In the genomic region with DNA sequence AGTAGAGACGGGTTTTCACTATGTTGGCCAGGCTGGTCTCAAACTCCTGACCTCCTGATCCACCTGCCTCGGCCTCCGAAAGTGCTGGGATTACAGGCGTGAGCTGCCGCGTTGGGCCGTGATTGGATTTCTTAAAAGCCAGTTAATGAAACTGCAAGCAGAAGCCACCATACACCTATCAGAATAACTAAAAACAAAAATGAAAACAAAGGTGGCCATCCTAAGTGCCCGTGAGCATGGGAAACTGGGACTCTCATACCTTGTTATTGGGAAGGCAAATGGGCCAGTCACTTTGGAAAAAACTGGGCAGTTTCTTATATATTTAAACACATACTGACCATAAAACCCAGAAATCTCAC, we compare ENCODE assay signal across 14 cellular contexts. TPM values are rescaled to one million over a fixed set of nuclear protein-coding genes. Genes with fewer than 3 reads are reported as not detected.
DNase-seq lines count a peak whose midpoint lies in the region; ATAC-seq and TF ChIP-seq lines count a peak whose summit lies in the region.
"Had no signal": no experiment of that assay in that cellular context is flagged by ENCODE, and none has a peak within 500 bp of the region (broad histone marks: within the 10 kb centered on the region; RNA-seq: fewer than 3 reads in every experiment).

No MANE protein-coding gene starts in this region.

- H3K4me1 Mint-ChIP-seq in activated T-cell treated with anti-CD3 and anti-CD28 coated beads, Interleukin-2, amount 50 U/mL, for 24 hours (ENCODE audit: low read depth): peaks cover 11% of the 10 kb centered on the region
- peaks cover 17% of the 10 kb centered on the region for H3K4me1 Mint-ChIP-seq in dendritic cell treated with granulocyte-macrophage colony-stimulating factor and Interleukin-4, amounts not matched to agents 40 ng/mL and 50 ng/mL, for 4 days (ENCODE audit: low read depth)
- H3K4me1 Mint-ChIP-seq in stimulated activated naive B cell treated with anti-CD40 and anti-IgM and Interleukin-4, amounts not matched to agents 10 μg/mL and 1 μg/mL and 100 μg/mL, for 72 hours: peaks cover 23 to 71% of the 10 kb centered on the region in 2 donors
- H3K4me1 Mint-ChIP-seq: neural progenitor cell had no signal

- H3K9me3 ChIP-seq in OCI-LY1 (ENCODE audit: low read length): no peaks in the 10 kb centered on the region
- H3K9me3 ChIP-seq: vagina had no signal

- no peaks in the 10 kb centered on the region for H3K79me2 ChIP-seq in OCI-LY1 (ENCODE audit: insufficient read depth, low read length)

- H3K36me3 Mint-ChIP-seq in activated T-cell treated with anti-CD3 and anti-CD28 coated beads, Interleukin-2, amount 50 U/mL, for 24 hours (ENCODE audit: low read depth): no peaks in the 10 kb centered on the region
- H3K36me3 Mint-ChIP-seq in dendritic cell treated with granulocyte-macrophage colony-stimulating factor and Interleukin-4, amounts not matched to agents 40 ng/mL and 50 ng/mL, for 4 days (ENCODE audit: low read depth): no peaks in the 10 kb centered on the region
- H3K36me3 Mint-ChIP-seq in stimulated activated naive B cell treated with anti-CD40 and anti-IgM and Interleukin-4, amounts not matched to agents 10 μg/mL and 1 μg/mL and 100 μg/mL, for 72 hours: peaks cover 3 to 4% of the 10 kb centered on the region in 2 donors
- H3K36me3 Mint-ChIP-seq: neural progenitor cell had no signal

- H3K4me3 Mint-ChIP-seq in activated T-cell treated with anti-CD3 and anti-CD28 coated beads, Interleukin-2, amount 50 U/mL, for 24 hours: peak overlapping the region; percentile 79
- H3K4me3 Mint-ChIP-seq in dendritic cell treated with granulocyte-macrophage colony-stimulating factor and Interleukin-4, amounts not matched to agents 40 ng/mL and 50 ng/mL, for 4 days: peak overlapping the region; percentile 76
- peak overlapping the region; percentile 77 to 79 for H3K4me3 Mint-ChIP-seq in stimulated activated naive B cell treated with anti-CD40 and anti-IgM and Interleukin-4, amounts not matched to agents 10 μg/mL and 1 μg/mL and 100 μg/mL, for 72 hours
- H3K4me3 Mint-ChIP-seq: neural progenitor cell had no signal

- H3K9me2 ChIP-seq in OCI-LY1 (ENCODE audit: low read depth, low read length): no peaks in the 10 kb centered on the region

- no peak for ATAC-seq in stimulated activated naive B cell treated with anti-CD40 and anti-IgM and Interleukin-4, amounts not matched to agents 10 μg/mL and 1 μg/mL and 100 μg/mL, for 72 hours (replicated peaks)
- ATAC-seq in Right ventricle myocardium superior (ENCODE audit: poor library complexity) (no peak), HG03354 (IDR thresholded peaks at IDR 0.05; ENCODE audit: poor library complexity, severe bottlenecking, unreplicated experiment) (no peak)

- H3K27me3 ChIP-seq in OCI-LY1 (ENCODE audit: insufficient read depth, low read length): no peaks in the 10 kb centered on the region
- H3K27me3 ChIP-seq: neural progenitor cell, vagina had no signal

- H3K36me3 ChIP-seq in OCI-LY1 (ENCODE audit: insufficient read depth, low read length): no peaks in the 10 kb centered on the region
- H3K36me3 ChIP-seq: neural progenitor cell, vagina had no signal

- peak overlapping the region; percentile 96 for H3K27ac ChIP-seq in OCI-LY1 (ENCODE audit: low read depth, low read length, poor library complexity, severe bottlenecking)
- H3K27ac ChIP-seq: neural progenitor cell, vagina had no signal

- no peak for DNase-seq in activated T-cell treated with anti-CD3 and anti-CD28 coated beads, Interleukin-2, amount 50 U/mL, for 24 hours
- DNase-seq in activated T-cell treated with anti-CD3 and anti-CD28 coated beads for 4 hours: no peak
- no peak for DNase-seq in stimulated activated naive B cell treated with anti-CD40 and anti-IgM and Interleukin-4, amounts not matched to agents 10 μg/mL and 1 μg/mL and 100 μg/mL, for 72 hours
- DNase-seq in Right ventricle myocardium superior: no peak
- no peak for DNase-seq in HPDE6-E6E7 (ENCODE audit: extremely low spot score)
- DNase-seq: activated CD4-positive, alpha-beta T cell treated with anti-CD3 and anti-CD28 coated beads for 48 hours; aorta; DMS53; effector CD8-positive, alpha-beta T cell had no signal

- intact Hi-C loops in dendritic cell treated with granulocyte-macrophage colony-stimulating factor and Interleukin-4, amounts not matched to agents 40 ng/mL and 50 ng/mL, for 4 days (cut with micrococcal nuclease): loop anchor here (5.0 kb wide), 3 partner anchors 86 to 281 kb away; no protein-coding TSS in a partner anchor
- intact Hi-C loops in Right ventricle myocardium superior (cut with DNase I): loop anchor here (10.0 kb wide), 1 partner anchor 219 kb away; no protein-coding TSS in a partner anchor

- no peak for TF ChIP-seq CTCF in OCI-LY1 (IDR thresholded peaks at IDR 0.05; ENCODE audit: low read length)

- H3K4me2 ChIP-seq in OCI-LY1 (ENCODE audit: low read length): peak overlapping the region; percentile 62
- H3K4me2 ChIP-seq: neural progenitor cell had no signal

- H3K4me3 ChIP-seq in OCI-LY1 (ENCODE audit: low read depth, low read length, poor library complexity, severe bottlenecking): peak overlapping the region; percentile 48
- H3K4me3 ChIP-seq: neural progenitor cell, vagina had no signal

- H3K9ac ChIP-seq in OCI-LY1 (ENCODE audit: low read length): peak overlapping the region; percentile 54
- H3K9ac ChIP-seq: neural progenitor cell had no signal

- no peaks in the 10 kb centered on the region for H3F3A ChIP-seq in OCI-LY1 (ENCODE audit: insufficient read depth, low read length)

- no peak overlapping the region for H2AFZ ChIP-seq in OCI-LY1 (ENCODE audit: low read length)
- H2AFZ ChIP-seq: neural progenitor cell had no signal

- H3K9me3 Mint-ChIP-seq in activated T-cell treated with anti-CD3 and anti-CD28 coated beads, Interleukin-2, amount 50 U/mL, for 24 hours: no peaks in the 10 kb centered on the region
- no peaks in the 10 kb centered on the region for H3K9me3 Mint-ChIP-seq in dendritic cell treated with granulocyte-macrophage colony-stimulating factor and Interleukin-4, amounts not matched to agents 40 ng/mL and 50 ng/mL, for 4 days
- H3K9me3 Mint-ChIP-seq in stimulated activated naive B cell treated with anti-CD40 and anti-IgM and Interleukin-4, amounts not matched to agents 10 μg/mL and 1 μg/mL and 100 μg/mL, for 72 hours: peaks cover 0 to 1% of the 10 kb centered on the region in 2 donors
- H3K9me3 Mint-ChIP-seq: neural progenitor cell had no signal

- peaks cover 22% of the 10 kb centered on the region for H3K4me1 ChIP-seq in OCI-LY1 (ENCODE audit: insufficient read depth, low read length, severe bottlenecking)
- H3K4me1 ChIP-seq: neural progenitor cell, vagina had no signal

- peak overlapping the region; percentile 86 for H3K27ac Mint-ChIP-seq in activated T-cell treated with anti-CD3 and anti-CD28 coated beads, Interleukin-2, amount 50 U/mL, for 24 hours
- peak overlapping the region; percentile 96 for H3K27ac Mint-ChIP-seq in dendritic cell treated with granulocyte-macrophage colony-stimulating factor and Interleukin-4, amounts not matched to agents 40 ng/mL and 50 ng/mL, for 4 days
- H3K27ac Mint-ChIP-seq in stimulated activated naive B cell treated with anti-CD40 and anti-IgM and Interleukin-4, amounts not matched to agents 10 μg/mL and 1 μg/mL and 100 μg/mL, for 72 hours: peak overlapping the region; percentile 82
- H3K27ac Mint-ChIP-seq: neural progenitor cell had no signal

- no peaks in the 10 kb centered on the region for H3K27me3 Mint-ChIP-seq in activated T-cell treated with anti-CD3 and anti-CD28 coated beads, Interleukin-2, amount 50 U/mL, for 24 hours
- no peaks in the 10 kb centered on the region for H3K27me3 Mint-ChIP-seq in dendritic cell treated with granulocyte-macrophage colony-stimulating factor and Interleukin-4, amounts not matched to agents 40 ng/mL and 50 ng/mL, for 4 days
- no peaks in the 10 kb centered on the region for H3K27me3 Mint-ChIP-seq in stimulated activated naive B cell treated with anti-CD40 and anti-IgM and Interleukin-4, amounts not matched to agents 10 μg/mL and 1 μg/mL and 100 μg/mL, for 72 hours

- H4K20me1 ChIP-seq in OCI-LY1 (ENCODE audit: insufficient read depth, low read length): no peaks in the 10 kb centered on the region

RNA-seq across cellular contexts. Expression of a gene that starts 7.7 kb away (rescaled TPM):
- total RNA-seq in Right ventricle myocardium superior: 21.1 TPM

RNA-seq across cellular contexts. Expression of a gene that starts 23.1 kb away (rescaled TPM):
- total RNA-seq in Right ventricle myocardium superior: 98.3 TPM
